Comparison of ENCODE assay signal across 27 cellular contexts in genomic region chr20:7798176-7798575, GRCh38.
DNase-seq lines count a peak whose midpoint lies in the region; ATAC-seq, FAIRE-seq and TF ChIP-seq lines count a peak whose summit lies in the region.
"Had no signal": no experiment of that assay in that cellular context is flagged by ENCODE, and none has a peak within 500 bp of the region (broad histone marks: within the 10 kb centered on the region; RNA-seq: fewer than 3 reads in every experiment).

No MANE protein-coding gene starts in this region.

- no peak overlapping the region for H2AK5ac ChIP-seq in mesenchymal stem cell (ENCODE audit: low read length, severe bottlenecking)

- H3K4me3 ChIP-seq in GM23248 (no peak overlapping the region), astrocyte (ENCODE audit: insufficient read depth, low read depth, low read length) (no peak overlapping the region), mesenchymal stem cell (ENCODE audit: insufficient read depth in 1 of 2, low read depth in 1 of 2, low read length in 2 of 2) (no peak overlapping the region), colonic mucosa (no peak overlapping the region)
- H3K4me3 ChIP-seq: BLaER1, GM23338, SJSA1 had no signal

- TF ChIP-seq CTCF in astrocyte (IDR thresholded peaks at IDR 0.05; ENCODE audit: insufficient read depth, low read depth, low read length) (no peak), colonic mucosa (IDR thresholded peaks at IDR 0.05) (no peak)

- no peak overlapping the region for H3K18ac ChIP-seq in mesenchymal stem cell (ENCODE audit: low read depth in 1 of 2, low read length in 2 of 2)

- no peak overlapping the region for H2BK15ac ChIP-seq in mesenchymal stem cell (ENCODE audit: low read depth, poor library complexity, severe bottlenecking)

- H3F3A ChIP-seq in GM23248 (ENCODE audit: insufficient read depth) = no peaks in the 10 kb centered on the region

- H4K20me1 ChIP-seq in GM23248 (ENCODE audit: insufficient read depth) (no peaks in the 10 kb centered on the region; the same call in 1 of the 2 replicates), astrocyte (ENCODE audit: insufficient read depth, low read length) (no peaks in the 10 kb centered on the region)
- H4K20me1 ChIP-seq: BLaER1 had no signal

- H3K79me1 ChIP-seq in mesenchymal stem cell (replicated peaks; ENCODE audit: low read length, poor library complexity, severe bottlenecking) = no peaks in the 10 kb centered on the region

- H3K23ac ChIP-seq in mesenchymal stem cell (ENCODE audit: low read length in 2 of 2) = no peak overlapping the region

- H3K79me2 ChIP-seq in GM23248 (ENCODE audit: insufficient read depth) = no peaks in the 10 kb centered on the region
- no peaks in the 10 kb centered on the region for H3K79me2 ChIP-seq in astrocyte (ENCODE audit: insufficient read depth, low read length)

- H4K91ac ChIP-seq in mesenchymal stem cell (ENCODE audit: low read length) = no peak overlapping the region

- H3K36me3 ChIP-seq in GM23248 (ENCODE audit: low read depth) = no peaks in the 10 kb centered on the region
- no peaks in the 10 kb centered on the region for H3K36me3 ChIP-seq in astrocyte (ENCODE audit: insufficient read depth, low read length)
- no peaks in the 10 kb centered on the region for H3K36me3 ChIP-seq in mesenchymal stem cell (ENCODE audit: control insufficient read depth in 1 of 2, insufficient read depth in 2 of 2, low read depth in 1 of 2, low read length in 2 of 2)
- no peaks in the 10 kb centered on the region for H3K36me3 ChIP-seq in colonic mucosa
- H3K36me3 ChIP-seq: BLaER1, SJSA1 had no signal

- H3K9ac ChIP-seq in GM23248 (no peak overlapping the region), astrocyte (ENCODE audit: low read length) (no peak overlapping the region), mesenchymal stem cell (ENCODE audit: low read length) (no peak overlapping the region), colonic mucosa (ENCODE audit: low read depth in 2 of 2, low read length in 2 of 2) (no peak overlapping the region)
- H3K9ac ChIP-seq: BLaER1 had no signal

- H3K9me3 Mint-ChIP-seq in astrocyte (ENCODE audit: unreplicated experiment) = peaks cover 2% of the 10 kb centered on the region
- peaks cover 12% of the 10 kb centered on the region for H3K9me3 Mint-ChIP-seq in activated T-cell treated with anti-CD3 and anti-CD28 coated beads, Interleukin-2, amount 50 U/mL, for 4 hours

- H3K27ac ChIP-seq in GM23248 (no peak overlapping the region), astrocyte (ENCODE audit: low read depth, low read length) (no peak overlapping the region), mesenchymal stem cell (ENCODE audit: low read length, poor library complexity, severe bottlenecking) (no peak overlapping the region), colonic mucosa (no peak overlapping the region)
- H3K27ac ChIP-seq: BLaER1, SJSA1 had no signal

- H3K9me3 ChIP-seq in GM23248 (ENCODE audit: low read depth) = no peaks in the 10 kb centered on the region
- no peaks in the 10 kb centered on the region for H3K9me3 ChIP-seq in astrocyte (ENCODE audit: insufficient read depth, low read depth, low read length)
- H3K9me3 ChIP-seq in mesenchymal stem cell (ENCODE audit: control insufficient read depth, low read length) = no peaks in the 10 kb centered on the region
- no peaks in the 10 kb centered on the region for H3K9me3 ChIP-seq in colonic mucosa
- H3K9me3 ChIP-seq: SJSA1 had no signal

- H3K27me3 ChIP-seq in GM23248 (replicated peaks; ENCODE audit: insufficient read depth) (no peaks in the 10 kb centered on the region), astrocyte (ENCODE audit: insufficient read depth, low read length) (no peaks in the 10 kb centered on the region), mesenchymal stem cell (ENCODE audit: control insufficient read depth in 1 of 2, insufficient read depth in 1 of 2, low read length in 2 of 2) (no peaks in the 10 kb centered on the region), colonic mucosa (no peaks in the 10 kb centered on the region)
- H3K27me3 ChIP-seq: BLaER1, SJSA1 had no signal

- H3K4me2 ChIP-seq in GM23248 (ENCODE audit: unreplicated experiment) = no peak overlapping the region
- H3K4me2 ChIP-seq in astrocyte (ENCODE audit: low read length) = no peak overlapping the region
- no peak overlapping the region for H3K4me2 ChIP-seq in mesenchymal stem cell (ENCODE audit: low read length, poor library complexity, severe bottlenecking)
- H3K4me2 ChIP-seq: BLaER1, GM23338 had no signal

- no peak overlapping the region for H2AFZ ChIP-seq in GM23248
- no peak overlapping the region for H2AFZ ChIP-seq in astrocyte (ENCODE audit: low read depth, low read length)
- no peak overlapping the region for H2AFZ ChIP-seq in mesenchymal stem cell (ENCODE audit: low read depth, low read length)
- H2AFZ ChIP-seq: GM23338 had no signal

- H3K4ac ChIP-seq in mesenchymal stem cell (ENCODE audit: low read depth in 1 of 2, low read length in 2 of 2) = no peak overlapping the region

- no peak overlapping the region for H4K8ac ChIP-seq in mesenchymal stem cell (ENCODE audit: low read length)

- H3K9me2 ChIP-seq in GM23248 (ENCODE audit: insufficient read depth) = no peaks in the 10 kb centered on the region

- H3K4me1 Mint-ChIP-seq in astrocyte (ENCODE audit: low read depth, unreplicated experiment) = no peaks in the 10 kb centered on the region
- no peaks in the 10 kb centered on the region for H3K4me1 Mint-ChIP-seq in activated T-cell treated with anti-CD3 and anti-CD28 coated beads, Interleukin-2, amount 50 U/mL, for 4 hours (ENCODE audit: low read depth)
- H3K4me1 Mint-ChIP-seq: CD4-positive, CD25-positive, alpha-beta regulatory T cell; GM23338 had no signal

- H3K4me1 ChIP-seq in GM23248 (ENCODE audit: insufficient read depth) (no peaks in the 10 kb centered on the region), astrocyte (ENCODE audit: insufficient read depth, low read length) (no peaks in the 10 kb centered on the region), mesenchymal stem cell (ENCODE audit: control insufficient read depth, insufficient read depth, low read depth, low read length) (no peaks in the 10 kb centered on the region), colonic mucosa (no peaks in the 10 kb centered on the region)
- H3K4me1 ChIP-seq: BLaER1, SJSA1 had no signal

- H2BK120ac ChIP-seq in mesenchymal stem cell (ENCODE audit: low read depth, low read length) = no peak overlapping the region

- H3K14ac ChIP-seq in mesenchymal stem cell (ENCODE audit: low read length in 2 of 2) = no peak overlapping the region

- no peak overlapping the region for H3K4me3 Mint-ChIP-seq in astrocyte (ENCODE audit: unreplicated experiment)
- no peak overlapping the region for H3K4me3 Mint-ChIP-seq in activated T-cell treated with anti-CD3 and anti-CD28 coated beads, Interleukin-2, amount 50 U/mL, for 4 hours
- H3K4me3 Mint-ChIP-seq: CD4-positive, CD25-positive, alpha-beta regulatory T cell; GM23338 had no signal

- no peak overlapping the region for H3K27ac Mint-ChIP-seq in astrocyte (ENCODE audit: unreplicated experiment)
- H3K27ac Mint-ChIP-seq: CD4-positive, CD25-positive, alpha-beta regulatory T cell; GM23338 had no signal

- in situ Hi-C loops in GM23248 (cut with MboI) = no loop called here

- no peak overlapping the region for H2BK12ac ChIP-seq in mesenchymal stem cell (ENCODE audit: low read length in 2 of 2)

- FAIRE-seq in astrocyte (lab: Jason Lieb, UNC) = no peak
- FAIRE-seq: A204.1, D721Med, G401.6, HepG2 had no signal

- no peak overlapping the region for H2BK5ac ChIP-seq in mesenchymal stem cell (ENCODE audit: low read depth, low read length, poor library complexity, severe bottlenecking)

- intact Hi-C loops in colonic mucosa (cut with DNase I) = no loop called here

- no peaks in the 10 kb centered on the region for H3K36me3 Mint-ChIP-seq in astrocyte (ENCODE audit: low read depth, unreplicated experiment)
- no peaks in the 10 kb centered on the region for H3K36me3 Mint-ChIP-seq in activated T-cell treated with anti-CD3 and anti-CD28 coated beads, Interleukin-2, amount 50 U/mL, for 4 hours (ENCODE audit: insufficient read depth)
- H3K36me3 Mint-ChIP-seq: CD4-positive, CD25-positive, alpha-beta regulatory T cell had no signal

- H3K27me3 Mint-ChIP-seq in astrocyte (ENCODE audit: low read depth, unreplicated experiment) = no peaks in the 10 kb centered on the region
- H3K27me3 Mint-ChIP-seq in activated T-cell treated with anti-CD3 and anti-CD28 coated beads, Interleukin-2, amount 50 U/mL, for 4 hours (ENCODE audit: low read depth) = peaks cover 3% of the 10 kb centered on the region
- H3K27me3 Mint-ChIP-seq: CD4-positive, CD25-positive, alpha-beta regulatory T cell had no signal

- DNase-seq in GM23248 (peak; percentile 20), astrocyte (ENCODE audit: low read depth) (peak; percentile 6), fibroblast of peridontal ligament (ENCODE audit: extremely low read depth) (peak; percentile 58), mesenchymal stem cell (peak; percentile 55), colonic mucosa (no peak), superior temporal gyrus (ENCODE audit: extremely low spot score) (no peak)
- no peak for DNase-seq in activated T-cell treated with anti-CD3 and anti-CD28 coated beads, Interleukin-2, amount 50 U/mL, for 4 hours
- DNase-seq: CD4-positive, CD25-positive, alpha-beta regulatory T cell; HCEC 1CT; Karpas-422; NCI-H1092 treated with DMSO at 0.1 percent for 48 hours; NCI-H146; NCI-H1930; NCI-H2107; NCI-H226; NCI-H510A; NCI-H69; Right ventricle myocardium superior; RPMI8226 had no signal

- no peak for ATAC-seq in GM19467 (IDR thresholded peaks at IDR 0.05; ENCODE audit: unreplicated experiment)
- ATAC-seq in activated T-cell treated with anti-CD3 and anti-CD28 coated beads, Interleukin-2, amount 50 U/mL, for 4 hours = no peak
- ATAC-seq: GM23338, HepG2 had no signal

Comparison
In these comparisons a context has a peak if more than half of its experiments do, and no peak if none do; other contexts are left out.
1. DNase-seq: peak in GM23248 (single experiment), astrocyte (single experiment), fibroblast of peridontal ligament (single experiment) and mesenchymal stem cell (single experiment); none in colonic mucosa (single experiment), activated T-cell treated with anti-CD3 and anti-CD28 coated beads, Interleukin-2, amount 50 U/mL, for 4 hours (single experiment) and superior temporal gyrus (single experiment).